Comparison of ENCODE assay signal across 21 cellular contexts in genomic region chr4:19301527-19301926, GRCh38.
"Had no signal": no experiment of that assay in that cellular context is flagged by ENCODE, and none has a peak within 500 bp of the region (broad histone marks: within the 10 kb centered on the region; RNA-seq: fewer than 3 reads in every experiment).

No MANE protein-coding gene starts in this region.

- H3K9me3 ChIP-seq: gastrocnemius medialis, prostate gland, testis had no signal

- H3K4me1 ChIP-seq: gastrocnemius medialis, heart right ventricle, prostate gland, testis had no signal

- H3K4me3 ChIP-seq: coronary artery, gastrocnemius medialis, heart right ventricle, lung, prostate gland, testis had no signal

- H3K4me1 Mint-ChIP-seq: activated naive CD8-positive, alpha-beta T cell treated with anti-CD3 and anti-CD28 coated beads for 36 hours; central memory CD8-positive, alpha-beta T cell; neural crest cell; stimulated activated memory B cell treated with anti-CD40 and anti-IgM and Interleukin-4, amounts not matched to agents 10 μg/mL and 1 μg/mL and 100 μg/mL, for 72 hours had no signal

- H3K27me3 ChIP-seq: gastrocnemius medialis, heart right ventricle, testis had no signal

- H3K9me3 Mint-ChIP-seq: stimulated activated memory B cell treated with anti-CD40 and anti-IgM and Interleukin-4, amounts not matched to agents 10 μg/mL and 1 μg/mL and 100 μg/mL, for 72 hours; type B pancreatic cell had no signal

- H3K36me3 Mint-ChIP-seq: activated naive CD8-positive, alpha-beta T cell treated with anti-CD3 and anti-CD28 coated beads for 36 hours; stimulated activated memory B cell treated with anti-CD40 and anti-IgM and Interleukin-4, amounts not matched to agents 10 μg/mL and 1 μg/mL and 100 μg/mL, for 72 hours; type B pancreatic cell had no signal

- H3K27me3 Mint-ChIP-seq: activated naive CD8-positive, alpha-beta T cell treated with anti-CD3 and anti-CD28 coated beads for 36 hours; central memory CD8-positive, alpha-beta T cell; stimulated activated memory B cell treated with anti-CD40 and anti-IgM and Interleukin-4, amounts not matched to agents 10 μg/mL and 1 μg/mL and 100 μg/mL, for 72 hours; type B pancreatic cell had no signal

- ATAC-seq: activated T-cell treated with anti-CD3 and anti-CD28 coated beads, Interleukin-2, amount 50 U/mL, for 72 hours; gastrocnemius medialis; heart right ventricle; left lobe of liver; right cardiac atrium; stimulated activated memory B cell treated with anti-CD40 and anti-IgM and Interleukin-4, amounts not matched to agents 10 μg/mL and 1 μg/mL and 100 μg/mL, for 72 hours had no signal

- H3K4me3 Mint-ChIP-seq: activated naive CD8-positive, alpha-beta T cell treated with anti-CD3 and anti-CD28 coated beads for 36 hours; activated T-cell treated with anti-CD3 and anti-CD28 coated beads, Interleukin-2, amount 50 U/mL, for 72 hours; central memory CD8-positive, alpha-beta T cell; neural crest cell; stimulated activated memory B cell treated with anti-CD40 and anti-IgM and Interleukin-4, amounts not matched to agents 10 μg/mL and 1 μg/mL and 100 μg/mL, for 72 hours; type B pancreatic cell had no signal

- FAIRE-seq: keratinocyte, small intestine, TTC549 had no signal

- H3K36me3 ChIP-seq: gastrocnemius medialis, heart right ventricle, prostate gland had no signal

- H3K27ac ChIP-seq: coronary artery, gastrocnemius medialis, heart right ventricle, prostate gland, testis had no signal

- DNase-seq: activated CD4-positive, alpha-beta T cell treated with anti-CD3 and anti-CD28 coated beads, Interleukin-2, amount 50 U/mL, for 4 hours; activated effector memory CD4-positive, alpha-beta T cell treated with anti-CD3 and anti-CD28 coated beads, Interleukin-2, amount 50 U/mL, for 16 hours; activated naive CD8-positive, alpha-beta T cell treated with anti-CD3 and anti-CD28 coated beads for 36 hours; activated T-cell treated with anti-CD3 and anti-CD28 coated beads, Interleukin-2, amount 50 U/mL, for 72 hours; amygdala; gastrocnemius medialis; heart right ventricle; right cardiac atrium; small intestine; stimulated activated CD4-positive, alpha-beta T cell treated with anti-CD3 and anti-CD28 coated beads, Interleukin-4, amount 100 ng/mL, for 24 hours; testis had no signal

- H3K27ac Mint-ChIP-seq: activated naive CD8-positive, alpha-beta T cell treated with anti-CD3 and anti-CD28 coated beads for 36 hours; activated T-cell treated with anti-CD3 and anti-CD28 coated beads, Interleukin-2, amount 50 U/mL, for 72 hours; stimulated activated memory B cell treated with anti-CD40 and anti-IgM and Interleukin-4, amounts not matched to agents 10 μg/mL and 1 μg/mL and 100 μg/mL, for 72 hours; type B pancreatic cell had no signal
